Comparison of ENCODE assay signal across 8 cellular contexts in the genomic region with DNA sequence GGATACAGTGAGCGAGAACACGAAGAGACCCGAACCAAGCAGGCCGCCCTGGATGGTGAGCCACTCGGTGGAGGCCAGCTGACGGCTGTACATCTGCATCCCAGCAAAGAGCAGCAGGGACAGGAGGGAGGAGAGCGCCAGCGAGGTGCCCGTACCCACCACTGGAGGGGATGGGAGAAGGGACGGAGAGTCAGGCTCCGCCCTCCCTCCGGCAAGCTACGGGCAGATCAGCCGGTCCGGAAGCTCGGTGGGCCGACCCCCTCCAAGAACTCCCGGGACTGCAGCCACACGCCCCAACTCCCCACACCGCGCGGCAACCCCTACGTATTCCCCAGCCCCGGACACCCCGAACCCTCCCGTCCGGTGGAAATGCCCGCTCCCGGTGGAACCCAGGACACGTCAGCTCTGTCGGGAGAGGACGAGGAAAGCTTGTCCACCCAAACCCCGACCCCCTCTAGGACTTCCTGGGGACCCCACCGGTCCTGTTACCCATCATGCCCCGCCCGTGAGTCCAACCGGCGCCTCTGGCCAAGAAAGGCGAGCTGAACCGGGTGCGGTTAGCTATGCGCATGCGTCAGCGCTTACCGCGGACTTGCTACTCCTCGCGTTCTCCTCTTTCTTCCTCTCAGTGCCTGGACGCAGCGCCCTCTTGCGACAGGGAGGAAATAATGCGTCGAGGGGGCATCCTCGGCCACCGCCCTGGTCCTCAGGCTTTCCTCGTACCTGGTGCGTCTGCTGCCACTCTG. TPM values are rescaled to one million over a fixed set of nuclear protein-coding genes. Genes with fewer than 3 reads are reported as not detected.
DNase-seq lines count a peak whose midpoint lies in the region; ATAC-seq and TF ChIP-seq lines count a peak whose summit lies in the region.

A gene (minus strand): TSS at position 573 of the 746 bp plus-strand sequence. CDS start 80 bp downstream, at position 493.

- TF ChIP-seq CTCF in kidney epithelial cell (IDR thresholded peaks at IDR 0.05; ENCODE audit: insufficient read depth, low read length, poor library complexity, severe bottlenecking), result peak; percentile 90

- peak; percentile 99 for DNase-seq in AG20443 (ENCODE audit: low spot score)
- DNase-seq in NCI-H446 treated with DMSO at 0.1 percent for 48 hours (lab: John Stamatoyannopoulos, UW), result peak; percentile 93
- DNase-seq in cerebellar cortex (ENCODE audit: low spot score), result peak; percentile 97
- peak; percentile 86 for DNase-seq in kidney epithelial cell (ENCODE audit: low read depth)
- DNase-seq in stimulated activated CD4-positive, alpha-beta T cell treated with anti-CD3 and anti-CD28 coated beads, Interleukin-15, amount 100 ng/mL, for 48 hours (ENCODE audit: low read depth in 2 of 2), result peak; percentile 93 to 94

- H3K4me3 ChIP-seq in kidney epithelial cell (ENCODE audit: low read depth, low read length), result peak within 1 kb of the TSS; percentile 85

- no peaks in the 10 kb centered on the region for H3K27me3 ChIP-seq in kidney epithelial cell (ENCODE audit: control insufficient read depth, insufficient read depth, low read length)

- H3K36me3 ChIP-seq in kidney epithelial cell (ENCODE audit: control insufficient read depth, insufficient read depth, low read length), result peaks cover 1% of the 10 kb centered on the region

- ATAC-seq in GM19023 (IDR thresholded peaks at IDR 0.05; ENCODE audit: unreplicated experiment) (peak; percentile 62), HG03342 (IDR thresholded peaks at IDR 0.05; ENCODE audit: unreplicated experiment) (peak; percentile 67)
- peak; percentile 85 to 88 for ATAC-seq in activated CD4-positive, CD25-positive, alpha-beta regulatory T cell treated with anti-CD3 and anti-CD28 coated beads, Interleukin-2, amount 50 U/mL, for 24 hours

RNA-seq across cellular contexts. Expression of the gene that starts here (rescaled TPM):
- total RNA-seq in kidney epithelial cell, result 207 and 241 TPM in 2 replicates

Comparison
In these comparisons a context has a peak if more than half of its experiments do, and no peak if none do; other contexts are left out.
1. Peak in every context shown above with its lines: DNase-seq, ATAC-seq and H3K4me3 ChIP-seq.